Comparison of ENCODE assay signal across 23 cellular contexts in the genomic region with DNA sequence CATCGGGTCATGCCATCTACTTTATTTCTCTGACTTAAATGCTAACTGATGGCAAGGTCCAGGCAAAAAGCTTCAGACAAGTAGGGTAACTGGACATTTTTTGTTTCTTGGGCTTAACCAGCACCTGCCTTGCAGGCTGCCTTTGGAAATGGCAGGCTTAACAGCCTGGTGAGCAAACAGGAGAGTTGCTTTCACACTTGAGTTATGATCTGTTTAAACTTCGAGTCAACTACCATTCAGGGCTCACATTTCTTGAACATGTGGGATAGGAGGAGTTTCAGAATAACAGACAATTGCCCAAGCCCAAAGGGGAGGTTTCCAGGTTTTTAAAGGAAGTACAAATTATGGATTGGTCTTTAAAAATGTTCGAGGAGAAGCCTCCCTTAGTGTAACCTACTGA.
DNase-seq lines count a peak whose midpoint lies in the region; FAIRE-seq and TF ChIP-seq lines count a peak whose summit lies in the region.
"Had no signal": no experiment of that assay in that cellular context is flagged by ENCODE, and none has a peak within 500 bp of the region (broad histone marks: within the 10 kb centered on the region; RNA-seq: fewer than 3 reads in every experiment).

No MANE protein-coding gene starts in this region.

- no peak for FAIRE-seq in small intestine (lab: Jason Lieb, UNC)
- FAIRE-seq: A204.1, GM12891, GM18507, H54 had no signal

- no peak for TF ChIP-seq CTCF in fibroblast of mammary gland (conservative IDR thresholded peaks at IDR 0.05; ENCODE audit: control insufficient read depth, insufficient read depth, low read depth, low read length)
- TF ChIP-seq CTCF in progenitor cell of endocrine pancreas (IDR thresholded peaks at IDR 0.05; ENCODE audit: unreplicated experiment), result no peak
- no peak for TF ChIP-seq CTCF in sigmoid colon (IDR thresholded peaks at IDR 0.05)

- TF ChIP-seq POLR2A in sigmoid colon (IDR thresholded peaks at IDR 0.05), result no peak

- TF ChIP-seq EP300 in sigmoid colon (IDR thresholded peaks at IDR 0.05), result no peak

- H3K36me3 ChIP-seq in small intestine (ENCODE audit: control insufficient read depth in 2 of 2, insufficient read depth in 2 of 2, low read length in 2 of 2) (no peaks in the 10 kb centered on the region), sigmoid colon (no peaks in the 10 kb centered on the region)
- H3K36me3 ChIP-seq: HAP-1 had no signal

- peak overlapping the region; percentile 62 for H3K27ac Mint-ChIP-seq in progenitor cell of endocrine pancreas
- H3K27ac Mint-ChIP-seq: CD4-positive, alpha-beta memory T cell; GM23338; HFFc6 had no signal

- H3K9me3 ChIP-seq in small intestine (ENCODE audit: control insufficient read depth, low read depth) (no peaks in the 10 kb centered on the region), sigmoid colon (peaks cover 0 to 6% (median under 1%) of the 10 kb centered on the region in 4 donors)
- H3K9me3 ChIP-seq: HAP-1 had no signal

- H3K36me3 Mint-ChIP-seq in progenitor cell of endocrine pancreas (ENCODE audit: insufficient read depth), result no peaks in the 10 kb centered on the region
- H3K36me3 Mint-ChIP-seq: CD4-positive, alpha-beta memory T cell had no signal

- peaks cover 7% of the 10 kb centered on the region for H3K4me1 Mint-ChIP-seq in progenitor cell of endocrine pancreas (ENCODE audit: low read depth)
- H3K4me1 Mint-ChIP-seq: CD4-positive, alpha-beta memory T cell had no signal

- H3K9me3 Mint-ChIP-seq in progenitor cell of endocrine pancreas (ENCODE audit: low read depth), result peaks cover 11% of the 10 kb centered on the region

- H3K27me3 Mint-ChIP-seq in progenitor cell of endocrine pancreas, result no peaks in the 10 kb centered on the region
- H3K27me3 Mint-ChIP-seq: CD4-positive, alpha-beta memory T cell had no signal

- no peak overlapping the region for H3K4me3 Mint-ChIP-seq in progenitor cell of endocrine pancreas (ENCODE audit: low read depth)
- H3K4me3 Mint-ChIP-seq: CD4-positive, alpha-beta memory T cell; GM23338; HFFc6 had no signal

- H3K27me3 ChIP-seq in small intestine (ENCODE audit: control insufficient read depth in 2 of 2, insufficient read depth in 2 of 2, low read length in 2 of 2), result no peaks in the 10 kb centered on the region
- H3K27me3 ChIP-seq in sigmoid colon, result no peaks in the 10 kb centered on the region

- 49 to 58% (median 51%) methylated on average over 3 of the region's 3 CpGs for WGBS in small intestine, 3 donors
- 38 to 63% methylated on average over 3 of the region's 3 CpGs for WGBS in sigmoid colon, 2 donors

- H3K4me1 ChIP-seq in small intestine (ENCODE audit: control insufficient read depth in 2 of 2, insufficient read depth in 1 of 2, low read depth in 1 of 2, low read length in 1 of 2), result no peaks in the 10 kb centered on the region
- H3K4me1 ChIP-seq in sigmoid colon, result no peaks in the 10 kb centered on the region
- H3K4me1 ChIP-seq: HAP-1 had no signal

- H3K27ac ChIP-seq in small intestine (ENCODE audit: low read depth in 1 of 2, low read length in 1 of 2) (no peak overlapping the region), sigmoid colon (no peak overlapping the region)
- H3K27ac ChIP-seq: 22Rv1 had no signal

- DNase-seq in DMS53 (lab: John Stamatoyannopoulos, UW) (peak; percentile 56), NCI-H69 (lab: John Stamatoyannopoulos, UW) (peak; percentile 21), fibroblast of mammary gland (ENCODE audit: low read depth) (peak; percentile 5), progenitor cell of endocrine pancreas (ENCODE audit: low spot score, unreplicated experiment) (no peak), NCI-H748 treated with DMSO at 0.1 percent for 48 hours (lab: John Stamatoyannopoulos, UW) (no peak), small intestine (no peak), sigmoid colon (no peak)
- DNase-seq: AML-193; C1 segment of cervical spinal cord; Calu3; CD4-positive, alpha-beta memory T cell; COR-L47; DMS79; EL; GDM1; HFFc6 had no signal

- intact Hi-C loops in sigmoid colon (cut with DNase I), result no loop called here

- H3K4me3 ChIP-seq in fibroblast of mammary gland (ENCODE audit: control insufficient read depth, low read depth, low read length) (no peak overlapping the region), small intestine (ENCODE audit: low read depth in 1 of 2, low read length in 2 of 2) (no peak overlapping the region), sigmoid colon (no peak overlapping the region)
- H3K4me3 ChIP-seq: GM23338, HAP-1 had no signal

Comparison
In these comparisons a context has a peak if more than half of its experiments do, and no peak if none do; other contexts are left out.
1. DNase-seq: peak in DMS53 (single experiment), NCI-H69 (single experiment) and fibroblast of mammary gland (single experiment); none in progenitor cell of endocrine pancreas (single experiment), NCI-H748 treated with DMSO at 0.1 percent for 48 hours (single experiment), small intestine (single experiment) and sigmoid colon (single experiment).